In the genomic region with DNA sequence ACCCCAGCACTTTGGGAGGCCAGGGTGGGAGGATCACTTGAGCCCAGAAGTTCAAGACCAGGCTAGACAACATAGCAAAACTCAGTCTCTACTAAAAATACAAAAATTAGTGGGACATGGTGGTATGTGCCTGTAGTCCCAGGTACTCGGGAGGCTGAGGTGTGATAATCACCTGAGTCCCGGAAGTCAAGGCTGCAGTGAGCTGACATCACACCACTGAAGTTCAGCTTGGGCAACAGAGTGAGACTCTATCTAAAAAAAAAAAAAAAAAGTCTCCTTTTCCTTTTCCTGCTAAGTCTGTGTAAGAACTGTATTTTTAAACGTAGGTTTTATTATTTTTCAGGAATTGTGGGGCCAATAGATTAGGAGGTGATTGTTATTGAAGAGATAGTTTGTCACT, we compare ENCODE assay signal across 1 cellular context.
TF ChIP-seq lines count a peak whose summit lies in the region.

No MANE protein-coding gene starts in this region.

TF ChIP-seq in GM23338, 12 proteins besides CTCF, POLR2A, EP300 and RAD21 (continued from another document):
- TF ChIP-seq, protein P1, sequence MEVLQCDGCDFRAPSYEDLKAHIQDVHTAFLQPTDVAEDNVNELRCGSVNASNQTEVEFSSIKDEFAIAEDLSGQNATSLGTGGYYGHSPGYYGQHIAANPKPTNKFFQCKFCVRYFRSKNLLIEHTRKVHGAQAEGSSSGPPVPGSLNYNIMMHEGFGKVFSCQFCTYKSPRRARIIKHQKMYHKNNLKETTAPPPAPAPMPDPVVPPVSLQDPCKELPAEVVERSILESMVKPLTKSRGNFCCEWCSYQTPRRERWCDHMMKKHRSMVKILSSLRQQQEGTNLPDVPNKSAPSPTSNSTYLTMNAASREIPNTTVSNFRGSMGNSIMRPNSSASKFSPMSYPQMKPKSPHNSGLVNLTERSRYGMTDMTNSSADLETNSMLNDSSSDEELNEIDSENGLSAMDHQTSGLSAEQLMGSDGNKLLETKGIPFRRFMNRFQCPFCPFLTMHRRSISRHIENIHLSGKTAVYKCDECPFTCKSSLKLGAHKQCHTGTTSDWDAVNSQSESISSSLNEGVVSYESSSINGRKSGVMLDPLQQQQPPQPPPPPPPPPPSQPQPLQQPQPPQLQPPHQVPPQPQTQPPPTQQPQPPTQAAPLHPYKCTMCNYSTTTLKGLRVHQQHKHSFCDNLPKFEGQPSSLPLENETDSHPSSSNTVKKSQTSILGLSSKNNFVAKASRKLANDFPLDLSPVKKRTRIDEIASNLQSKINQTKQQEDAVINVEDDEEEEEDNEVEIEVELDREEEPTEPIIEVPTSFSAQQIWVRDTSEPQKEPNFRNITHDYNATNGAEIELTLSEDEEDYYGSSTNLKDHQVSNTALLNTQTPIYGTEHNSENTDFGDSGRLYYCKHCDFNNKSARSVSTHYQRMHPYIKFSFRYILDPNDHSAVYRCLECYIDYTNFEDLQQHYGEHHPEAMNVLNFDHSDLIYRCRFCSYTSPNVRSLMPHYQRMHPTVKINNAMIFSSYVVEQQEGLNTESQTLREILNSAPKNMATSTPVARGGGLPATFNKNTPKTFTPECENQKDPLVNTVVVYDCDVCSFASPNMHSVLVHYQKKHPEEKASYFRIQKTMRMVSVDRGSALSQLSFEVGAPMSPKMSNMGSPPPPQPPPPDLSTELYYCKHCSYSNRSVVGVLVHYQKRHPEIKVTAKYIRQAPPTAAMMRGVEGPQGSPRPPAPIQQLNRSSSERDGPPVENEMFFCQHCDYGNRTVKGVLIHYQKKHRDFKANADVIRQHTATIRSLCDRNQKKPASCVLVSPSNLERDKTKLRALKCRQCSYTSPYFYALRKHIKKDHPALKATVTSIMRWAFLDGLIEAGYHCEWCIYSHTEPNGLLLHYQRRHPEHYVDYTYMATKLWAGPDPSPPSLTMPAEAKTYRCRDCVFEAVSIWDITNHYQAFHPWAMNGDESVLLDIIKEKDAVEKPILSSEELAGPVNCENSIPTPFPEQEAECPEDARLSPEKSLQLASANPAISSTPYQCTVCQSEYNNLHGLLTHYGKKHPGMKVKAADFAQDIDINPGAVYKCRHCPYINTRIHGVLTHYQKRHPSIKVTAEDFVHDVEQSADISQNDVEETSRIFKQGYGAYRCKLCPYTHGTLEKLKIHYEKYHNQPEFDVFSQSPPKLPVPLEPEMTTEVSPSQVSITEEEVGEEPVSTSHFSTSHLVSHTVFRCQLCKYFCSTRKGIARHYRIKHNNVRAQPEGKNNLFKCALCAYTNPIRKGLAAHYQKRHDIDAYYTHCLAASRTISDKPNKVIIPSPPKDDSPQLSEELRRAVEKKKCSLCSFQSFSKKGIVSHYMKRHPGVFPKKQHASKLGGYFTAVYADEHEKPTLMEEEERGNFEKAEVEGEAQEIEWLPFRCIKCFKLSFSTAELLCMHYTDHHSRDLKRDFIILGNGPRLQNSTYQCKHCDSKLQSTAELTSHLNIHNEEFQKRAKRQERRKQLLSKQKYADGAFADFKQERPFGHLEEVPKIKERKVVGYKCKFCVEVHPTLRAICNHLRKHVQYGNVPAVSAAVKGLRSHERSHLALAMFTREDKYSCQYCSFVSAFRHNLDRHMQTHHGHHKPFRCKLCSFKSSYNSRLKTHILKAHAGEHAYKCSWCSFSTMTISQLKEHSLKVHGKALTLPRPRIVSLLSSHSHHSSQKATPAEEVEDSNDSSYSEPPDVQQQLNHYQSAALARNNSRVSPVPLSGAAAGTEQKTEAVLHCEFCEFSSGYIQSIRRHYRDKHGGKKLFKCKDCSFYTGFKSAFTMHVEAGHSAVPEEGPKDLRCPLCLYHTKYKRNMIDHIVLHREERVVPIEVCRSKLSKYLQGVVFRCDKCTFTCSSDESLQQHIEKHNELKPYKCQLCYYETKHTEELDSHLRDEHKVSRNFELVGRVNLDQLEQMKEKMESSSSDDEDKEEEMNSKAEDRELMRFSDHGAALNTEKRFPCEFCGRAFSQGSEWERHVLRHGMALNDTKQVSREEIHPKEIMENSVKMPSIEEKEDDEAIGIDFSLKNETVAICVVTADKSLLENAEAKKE (CRISPR knock-in tag; IDR thresholded peaks at IDR 0.05), result no peak
- no peak for TF ChIP-seq EZH2phosphoT487 (IDR thresholded peaks at IDR 0.05; ENCODE audit: unreplicated experiment)
- no peak for TF ChIP-seq EZH2 (IDR thresholded peaks at IDR 0.05; ENCODE audit: low read depth, unreplicated experiment)
- TF ChIP-seq STAT1 (IDR thresholded peaks at IDR 0.05; ENCODE audit: unreplicated experiment), result no peak
- no peak for TF ChIP-seq ZNF114 (CRISPR knock-in tag; IDR thresholded peaks at IDR 0.05)
- no peak for TF ChIP-seq ZNF331 (CRISPR knock-in tag; IDR thresholded peaks at IDR 0.05; ENCODE audit: low read depth)
- TF ChIP-seq NANOG (IDR thresholded peaks at IDR 0.05; ENCODE audit: borderline replicate concordance), result no peak
- TF ChIP-seq, protein P2, sequence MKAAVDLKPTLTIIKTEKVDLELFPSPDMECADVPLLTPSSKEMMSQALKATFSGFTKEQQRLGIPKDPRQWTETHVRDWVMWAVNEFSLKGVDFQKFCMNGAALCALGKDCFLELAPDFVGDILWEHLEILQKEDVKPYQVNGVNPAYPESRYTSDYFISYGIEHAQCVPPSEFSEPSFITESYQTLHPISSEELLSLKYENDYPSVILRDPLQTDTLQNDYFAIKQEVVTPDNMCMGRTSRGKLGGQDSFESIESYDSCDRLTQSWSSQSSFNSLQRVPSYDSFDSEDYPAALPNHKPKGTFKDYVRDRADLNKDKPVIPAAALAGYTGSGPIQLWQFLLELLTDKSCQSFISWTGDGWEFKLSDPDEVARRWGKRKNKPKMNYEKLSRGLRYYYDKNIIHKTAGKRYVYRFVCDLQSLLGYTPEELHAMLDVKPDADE (IDR thresholded peaks at IDR 0.05), result no peak
